Comparison of ENCODE assay signal across 27 cellular contexts in genomic region chr18:55475916-55476315, GRCh38.
"Had no signal": no experiment of that assay in that cellular context is flagged by ENCODE, and none has a peak within 500 bp of the region (broad histone marks: within the 10 kb centered on the region; RNA-seq: fewer than 3 reads in every experiment).

No MANE protein-coding gene starts in this region.

- H3K27ac ChIP-seq: adrenal gland, brain microvascular endothelial cell, foreskin keratinocyte, right lobe of liver, VCaP had no signal

- H3K9me3 Mint-ChIP-seq: activated CD4-positive, alpha-beta memory T cell treated with anti-CD3 and anti-CD28 coated beads for 36 hours; activated CD4-positive, alpha-beta T cell treated with anti-CD3 and anti-CD28 coated beads, Interleukin-2, amount 10 ng/mL, durations not matched to agents 24 days and 14 days; activated naive CD4-positive, alpha-beta T cell treated with anti-CD3 and anti-CD28 coated beads for 36 hours; activated naive CD8-positive, alpha-beta T cell treated with anti-CD3 and anti-CD28 coated beads for 36 hours; activated T-helper 1 cell treated with anti-CD3 and anti-CD28 coated beads, Interleukin-12 subunit alpha, Interleukin-12 subunit beta, Interleukin-2, Interleukin-4 antibody, amounts not matched to agents 30 ng/mL and 10 ng/mL and 1 ng/mL, durations not matched to agents 14 hours and 24 hours and 36 hours; type B pancreatic cell had no signal

- H3K27me3 Mint-ChIP-seq: activated CD4-positive, alpha-beta memory T cell treated with anti-CD3 and anti-CD28 coated beads for 36 hours; activated naive CD8-positive, alpha-beta T cell treated with anti-CD3 and anti-CD28 coated beads for 36 hours; progenitor cell of endocrine pancreas; type B pancreatic cell had no signal

- DNase-seq: activated CD4-positive, alpha-beta memory T cell treated with anti-CD3 and anti-CD28 coated beads for 36 hours; activated CD4-positive, alpha-beta T cell treated with anti-CD3 and anti-CD28 coated beads, Interleukin-2, amount 10 ng/mL, durations not matched to agents 24 days and 14 days; activated CD8-positive, alpha-beta memory T cell treated with anti-CD3 and anti-CD28 coated beads, Interleukin-2, amount 50 U/mL, for 4 hours; activated effector memory CD4-positive, alpha-beta T cell treated with anti-CD3 and anti-CD28 coated beads, Interleukin-2, amount 50 U/mL, for 16 hours; activated naive CD4-positive, alpha-beta T cell treated with anti-CD3 and anti-CD28 coated beads for 36 hours; activated naive CD8-positive, alpha-beta T cell treated with anti-CD3 and anti-CD28 coated beads for 36 hours; activated T-cell treated with anti-CD3 and anti-CD28 coated beads, Interleukin-2, amount 50 U/mL, for 1 hour; adrenal gland; aorta; brain microvascular endothelial cell; effector CD4-positive, alpha-beta T cell; left colon; mesenchymal stem cell; nephron progenitor cell; ovary; right lobe of liver; stimulated activated CD4-positive, alpha-beta T cell treated with anti-CD3 and anti-CD28 coated beads, Interleukin-2, amount 100 ng/mL, for 48 hours; stimulated activated naive CD8-positive, alpha-beta T cell treated with anti-CD3 and anti-CD28 coated beads, Interleukin-15, Interleukin-2, amounts not matched to agents 100 U/mL and 50 U/mL, for 24 hours; T-helper 1 cell; T-helper 9 cell had no signal

- H3K4me3 ChIP-seq: adrenal gland, esophagus muscularis mucosa, ovary, right lobe of liver had no signal

- H3K36me3 Mint-ChIP-seq: activated CD4-positive, alpha-beta memory T cell treated with anti-CD3 and anti-CD28 coated beads for 36 hours; activated naive CD8-positive, alpha-beta T cell treated with anti-CD3 and anti-CD28 coated beads for 36 hours had no signal

- ATAC-seq: activated CD4-positive, CD25-positive, alpha-beta regulatory T cell treated with anti-CD3 and anti-CD28 coated beads, Interleukin-2, amount 50 U/mL, for 24 hours; foreskin keratinocyte; left colon; right lobe of liver; stimulated activated naive CD8-positive, alpha-beta T cell treated with anti-CD3 and anti-CD28 coated beads, Interleukin-15, Interleukin-2, amounts not matched to agents 100 U/mL and 50 U/mL, for 24 hours had no signal

- H3K27me3 ChIP-seq: adrenal gland, brain microvascular endothelial cell, esophagus muscularis mucosa, foreskin keratinocyte, ovary, right lobe of liver had no signal

- H3K27ac Mint-ChIP-seq: activated CD4-positive, alpha-beta memory T cell treated with anti-CD3 and anti-CD28 coated beads for 36 hours; activated CD4-positive, alpha-beta T cell treated with anti-CD3 and anti-CD28 coated beads, Interleukin-2, amount 10 ng/mL, durations not matched to agents 24 days and 14 days; activated naive CD4-positive, alpha-beta T cell treated with anti-CD3 and anti-CD28 coated beads for 36 hours; activated naive CD8-positive, alpha-beta T cell treated with anti-CD3 and anti-CD28 coated beads for 36 hours; activated T-helper 1 cell treated with anti-CD3 and anti-CD28 coated beads, Interleukin-12 subunit alpha, Interleukin-12 subunit beta, Interleukin-2, Interleukin-4 antibody, amounts not matched to agents 30 ng/mL and 10 ng/mL and 1 ng/mL, durations not matched to agents 14 hours and 24 hours and 36 hours; nephron progenitor cell; progenitor cell of endocrine pancreas; type B pancreatic cell had no signal

- H3K4me3 Mint-ChIP-seq: activated CD4-positive, alpha-beta memory T cell treated with anti-CD3 and anti-CD28 coated beads for 36 hours; activated CD4-positive, alpha-beta T cell treated with anti-CD3 and anti-CD28 coated beads, Interleukin-2, amount 10 ng/mL, durations not matched to agents 24 days and 14 days; activated naive CD4-positive, alpha-beta T cell treated with anti-CD3 and anti-CD28 coated beads for 36 hours; activated naive CD8-positive, alpha-beta T cell treated with anti-CD3 and anti-CD28 coated beads for 36 hours; activated T-helper 1 cell treated with anti-CD3 and anti-CD28 coated beads, Interleukin-12 subunit alpha, Interleukin-12 subunit beta, Interleukin-2, Interleukin-4 antibody, amounts not matched to agents 30 ng/mL and 10 ng/mL and 1 ng/mL, durations not matched to agents 14 hours and 24 hours and 36 hours; nephron progenitor cell; type B pancreatic cell had no signal

- H3K36me3 ChIP-seq: adrenal gland, brain microvascular endothelial cell, esophagus muscularis mucosa, ovary, right lobe of liver had no signal

- H3K9me3 ChIP-seq: adrenal gland, esophagus muscularis mucosa, ovary, right lobe of liver had no signal
